ENCODE assay signal across 1 cellular context in genomic region chr3:57983734-57984518, GRCh38.
A peak's percentile ranks its signal among the peaks of the same experiment; 100 is the strongest.
TF ChIP-seq lines count a peak whose summit lies in the region.

No MANE protein-coding gene starts in this region.

TF ChIP-seq in A549, 52 proteins besides CTCF, POLR2A, EP300 and RAD21 (continued from another document):
- TF ChIP-seq, protein P1, sequence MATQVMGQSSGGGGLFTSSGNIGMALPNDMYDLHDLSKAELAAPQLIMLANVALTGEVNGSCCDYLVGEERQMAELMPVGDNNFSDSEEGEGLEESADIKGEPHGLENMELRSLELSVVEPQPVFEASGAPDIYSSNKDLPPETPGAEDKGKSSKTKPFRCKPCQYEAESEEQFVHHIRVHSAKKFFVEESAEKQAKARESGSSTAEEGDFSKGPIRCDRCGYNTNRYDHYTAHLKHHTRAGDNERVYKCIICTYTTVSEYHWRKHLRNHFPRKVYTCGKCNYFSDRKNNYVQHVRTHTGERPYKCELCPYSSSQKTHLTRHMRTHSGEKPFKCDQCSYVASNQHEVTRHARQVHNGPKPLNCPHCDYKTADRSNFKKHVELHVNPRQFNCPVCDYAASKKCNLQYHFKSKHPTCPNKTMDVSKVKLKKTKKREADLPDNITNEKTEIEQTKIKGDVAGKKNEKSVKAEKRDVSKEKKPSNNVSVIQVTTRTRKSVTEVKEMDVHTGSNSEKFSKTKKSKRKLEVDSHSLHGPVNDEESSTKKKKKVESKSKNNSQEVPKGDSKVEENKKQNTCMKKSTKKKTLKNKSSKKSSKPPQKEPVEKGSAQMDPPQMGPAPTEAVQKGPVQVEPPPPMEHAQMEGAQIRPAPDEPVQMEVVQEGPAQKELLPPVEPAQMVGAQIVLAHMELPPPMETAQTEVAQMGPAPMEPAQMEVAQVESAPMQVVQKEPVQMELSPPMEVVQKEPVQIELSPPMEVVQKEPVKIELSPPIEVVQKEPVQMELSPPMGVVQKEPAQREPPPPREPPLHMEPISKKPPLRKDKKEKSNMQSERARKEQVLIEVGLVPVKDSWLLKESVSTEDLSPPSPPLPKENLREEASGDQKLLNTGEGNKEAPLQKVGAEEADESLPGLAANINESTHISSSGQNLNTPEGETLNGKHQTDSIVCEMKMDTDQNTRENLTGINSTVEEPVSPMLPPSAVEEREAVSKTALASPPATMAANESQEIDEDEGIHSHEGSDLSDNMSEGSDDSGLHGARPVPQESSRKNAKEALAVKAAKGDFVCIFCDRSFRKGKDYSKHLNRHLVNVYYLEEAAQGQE (IDR thresholded peaks at IDR 0.05): no peak
- no peak for TF ChIP-seq POLR2AphosphoS2 (conservative IDR thresholded peaks at IDR 0.05; ENCODE audit: low read length)
- TF ChIP-seq ESRRA (IDR thresholded peaks at IDR 0.05; ENCODE audit: borderline replicate concordance, low read length): no peak
- no peak for TF ChIP-seq CBX8 (IDR thresholded peaks at IDR 0.05)
- no peak for TF ChIP-seq ZSCAN20 (CRISPR knock-in tag; IDR thresholded peaks at IDR 0.05)
- TF ChIP-seq, protein P2, sequence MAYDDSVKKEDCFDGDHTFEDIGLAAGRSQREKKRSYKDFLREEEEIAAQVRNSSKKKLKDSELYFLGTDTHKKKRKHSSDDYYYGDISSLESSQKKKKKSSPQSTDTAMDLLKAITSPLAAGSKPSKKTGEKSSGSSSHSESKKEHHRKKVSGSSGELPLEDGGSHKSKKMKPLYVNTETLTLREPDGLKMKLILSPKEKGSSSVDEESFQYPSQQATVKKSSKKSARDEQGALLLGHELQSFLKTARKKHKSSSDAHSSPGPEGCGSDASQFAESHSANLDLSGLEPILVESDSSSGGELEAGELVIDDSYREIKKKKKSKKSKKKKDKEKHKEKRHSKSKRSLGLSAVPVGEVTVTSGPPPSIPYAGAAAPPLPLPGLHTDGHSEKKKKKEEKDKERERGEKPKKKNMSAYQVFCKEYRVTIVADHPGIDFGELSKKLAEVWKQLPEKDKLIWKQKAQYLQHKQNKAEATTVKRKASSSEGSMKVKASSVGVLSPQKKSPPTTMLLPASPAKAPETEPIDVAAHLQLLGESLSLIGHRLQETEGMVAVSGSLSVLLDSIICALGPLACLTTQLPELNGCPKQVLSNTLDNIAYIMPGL (CRISPR knock-in tag; IDR thresholded peaks at IDR 0.05; ENCODE audit: borderline replicate concordance): no peak
- TF ChIP-seq NFE2L2 (conservative IDR thresholded peaks at IDR 0.05; ENCODE audit: low read length): peak; percentile 64
- no peak for TF ChIP-seq ZFP36 (IDR thresholded peaks at IDR 0.05; ENCODE audit: borderline replicate concordance, partially characterized antibody)
- TF ChIP-seq EHMT2 (IDR thresholded peaks at IDR 0.05; ENCODE audit: low read depth): no peak
- TF ChIP-seq RARB (CRISPR knock-in tag; IDR thresholded peaks at IDR 0.05): no peak
- no peak for TF ChIP-seq MYC (IDR thresholded peaks at IDR 0.05; ENCODE audit: borderline replicate concordance, low read length)
- TF ChIP-seq PBX3 (IDR thresholded peaks at IDR 0.05): no peak
- TF ChIP-seq MAX (IDR thresholded peaks at IDR 0.05): peak; percentile 89
- no peak for TF ChIP-seq FOSB (CRISPR knock-in tag; IDR thresholded peaks at IDR 0.05)
- TF ChIP-seq HOXB13 (CRISPR knock-in tag; IDR thresholded peaks at IDR 0.05; ENCODE audit: low read depth): no peak
- TF ChIP-seq CHD2 (IDR thresholded peaks at IDR 0.05; ENCODE audit: low read length, partially characterized antibody): no peak
- TF ChIP-seq HOXB5 (CRISPR knock-in tag; IDR thresholded peaks at IDR 0.05): 0 out of 2 replicates have a peak, but pooled peaks have one; percentile 33
- no peak for TF ChIP-seq KDM1A (IDR thresholded peaks at IDR 0.05; ENCODE audit: low read depth)
- peak; percentile 40; the same call in 2 of the 3 replicates for TF ChIP-seq SMC3 (IDR thresholded peaks at IDR 0.05)
- no peak; the same call in 1 of the 2 replicates for TF ChIP-seq ZNF302 (CRISPR knock-in tag; IDR thresholded peaks at IDR 0.05)
- TF ChIP-seq HEYL (CRISPR knock-in tag; IDR thresholded peaks at IDR 0.05): no peak; the same call in 1 of the 2 replicates
- TF ChIP-seq HDAC2 (IDR thresholded peaks at IDR 0.05): no peak
- TF ChIP-seq, protein P3, sequence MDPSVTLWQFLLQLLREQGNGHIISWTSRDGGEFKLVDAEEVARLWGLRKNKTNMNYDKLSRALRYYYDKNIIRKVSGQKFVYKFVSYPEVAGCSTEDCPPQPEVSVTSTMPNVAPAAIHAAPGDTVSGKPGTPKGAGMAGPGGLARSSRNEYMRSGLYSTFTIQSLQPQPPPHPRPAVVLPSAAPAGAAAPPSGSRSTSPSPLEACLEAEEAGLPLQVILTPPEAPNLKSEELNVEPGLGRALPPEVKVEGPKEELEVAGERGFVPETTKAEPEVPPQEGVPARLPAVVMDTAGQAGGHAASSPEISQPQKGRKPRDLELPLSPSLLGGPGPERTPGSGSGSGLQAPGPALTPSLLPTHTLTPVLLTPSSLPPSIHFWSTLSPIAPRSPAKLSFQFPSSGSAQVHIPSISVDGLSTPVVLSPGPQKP (IDR thresholded peaks at IDR 0.05; ENCODE audit: low read depth, low read length): no peak
- TF ChIP-seq CBX2 (IDR thresholded peaks at IDR 0.05; ENCODE audit: borderline replicate concordance, low read depth): no peak
- peak; percentile 87 to 92 for TF ChIP-seq JUN (IDR thresholded peaks at IDR 0.05)
- peak in 1 of 2 experiments; percentile 64; a peak in 2 of 4 replicates for TF ChIP-seq CEBPB (IDR thresholded peaks at IDR 0.05)
- peak; percentile 89 for TF ChIP-seq GATA3 (IDR thresholded peaks at IDR 0.05; ENCODE audit: borderline replicate concordance)
- no peak for TF ChIP-seq MAZ (IDR thresholded peaks at IDR 0.05; ENCODE audit: borderline replicate concordance, low read depth, low read length)
- no peak for TF ChIP-seq RNF2 (IDR thresholded peaks at IDR 0.05; ENCODE audit: borderline replicate concordance, low read depth)
- TF ChIP-seq TP53 (CRISPR knock-in tag; IDR thresholded peaks at IDR 0.05): no peak
- TF ChIP-seq KDM5A (IDR thresholded peaks at IDR 0.05): no peak
- 0 out of 2 replicates have a peak, but pooled peaks have one; percentile 46 for TF ChIP-seq TFCP2L1 (CRISPR knock-in tag; IDR thresholded peaks at IDR 0.05)
- TF ChIP-seq FOXS1 (CRISPR knock-in tag; IDR thresholded peaks at IDR 0.05): 0 out of 2 replicates have a peak, but pooled peaks have one; percentile 21
- TF ChIP-seq HOXA7 (CRISPR knock-in tag; IDR thresholded peaks at IDR 0.05): peak; percentile 45; the same call in 1 of the 2 replicates
- TF ChIP-seq FOSL2 (IDR thresholded peaks at IDR 0.05): peak; percentile 69
- peak; percentile 85 for TF ChIP-seq FOSL2 (CRISPR knock-in tag; IDR thresholded peaks at IDR 0.05)
- TF ChIP-seq CHD4 (IDR thresholded peaks at IDR 0.05; ENCODE audit: borderline replicate concordance): 0 out of 2 replicates have a peak, but pooled peaks have one; percentile 9
- TF ChIP-seq NPAS2 (CRISPR knock-in tag; IDR thresholded peaks at IDR 0.05; ENCODE audit: borderline replicate concordance): no peak
